19 cellular contexts compared by ENCODE assay signal in the genomic region with DNA sequence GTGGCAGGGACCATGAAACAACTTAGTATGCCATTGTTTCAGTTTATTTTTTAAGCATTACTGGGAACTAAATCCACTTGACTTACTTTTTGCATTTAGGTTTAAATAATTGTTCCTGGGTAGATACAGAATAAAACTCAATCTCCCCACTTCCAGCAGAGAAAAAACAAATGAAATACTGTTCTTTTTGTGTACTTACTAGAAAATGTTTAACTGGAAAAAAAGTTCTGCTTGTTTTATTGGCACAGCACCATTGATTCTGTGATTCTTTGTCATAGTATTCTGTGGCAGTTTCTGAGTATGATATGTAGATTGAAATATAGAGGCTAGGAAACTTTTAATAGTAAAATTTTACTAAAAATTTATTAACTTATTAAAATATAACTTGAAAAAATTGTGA. TPM values are rescaled to one million over a fixed set of nuclear protein-coding genes. Genes with fewer than 3 reads are reported as not detected.
DNase-seq lines count a peak whose midpoint lies in the region; ATAC-seq, FAIRE-seq and TF ChIP-seq lines count a peak whose summit lies in the region.
"Had no signal": no experiment of that assay in that cellular context is flagged by ENCODE, and none has a peak within 500 bp of the region (broad histone marks: within the 10 kb centered on the region; RNA-seq: fewer than 3 reads in every experiment).

No MANE protein-coding gene starts in this region.

- H3K27ac ChIP-seq in CD8-positive, alpha-beta memory T cell (ENCODE audit: low read depth, low read length), result no peak overlapping the region
- peak overlapping the region; percentile 90 for H3K27ac ChIP-seq in OCI-LY1 (ENCODE audit: low read depth, low read length, poor library complexity, severe bottlenecking)
- peak overlapping the region in 2 of 4 donors; percentile 39 to 70 for H3K27ac ChIP-seq in pancreas
- H3K27ac ChIP-seq: esophagus muscularis mucosa, neutrophil, PC-9, SJCRH30 had no signal

- no peak for ATAC-seq in effector memory CD8-positive, alpha-beta T cell (replicated peaks)
- peak; percentile 47 to 76 (median 66) for ATAC-seq in pancreas
- ATAC-seq: gastroesophageal sphincter had no signal

- H2AFZ ChIP-seq in OCI-LY1 (ENCODE audit: low read length), result no peak overlapping the region
- H2AFZ ChIP-seq: GM23338, PC-9 had no signal

- TF ChIP-seq CTCF in OCI-LY1 (IDR thresholded peaks at IDR 0.05; ENCODE audit: low read length) (no peak), pancreas (IDR thresholded peaks at IDR 0.05) (no peak)

- no peaks in the 10 kb centered on the region for H3K9me2 ChIP-seq in OCI-LY1 (ENCODE audit: low read depth, low read length)

- no peak overlapping the region for H3K9ac ChIP-seq in OCI-LY1 (ENCODE audit: low read length)

- H3K4me1 ChIP-seq in CD8-positive, alpha-beta memory T cell (ENCODE audit: insufficient read depth, low read length), result peaks cover 50% of the 10 kb centered on the region
- H3K4me1 ChIP-seq in OCI-LY1 (ENCODE audit: insufficient read depth, low read length, severe bottlenecking) (peaks cover 63% of the 10 kb centered on the region), pancreas (peaks cover 36 to 62% (median 57%) of the 10 kb centered on the region in 3 donors)

- no peak for TF ChIP-seq POLR2A in erythroblast (IDR thresholded peaks at IDR 0.05; ENCODE audit: low read length)

- H3F3A ChIP-seq in OCI-LY1 (ENCODE audit: insufficient read depth, low read length), result 0 out of 2 replicates have a peak, but pooled peaks cover 4% of the 10 kb centered on the region

- peak overlapping the region in 5 of 8 donors; percentile 51 to 75 (median 71) for H3K27ac Mint-ChIP-seq in CD8-positive, alpha-beta memory T cell
- H3K27ac Mint-ChIP-seq in effector memory CD8-positive, alpha-beta T cell, result peak overlapping the region; percentile 56 to 66
- H3K27ac Mint-ChIP-seq: GM23338, WTC11 had no signal

- 0 out of 2 replicates have a peak, but pooled peaks cover 2% of the 10 kb centered on the region for H4K20me1 ChIP-seq in OCI-LY1 (ENCODE audit: insufficient read depth, low read length)

- H3K27me3 Mint-ChIP-seq in CD8-positive, alpha-beta memory T cell, result no peaks in the 10 kb centered on the region
- no peaks in the 10 kb centered on the region for H3K27me3 Mint-ChIP-seq in effector memory CD8-positive, alpha-beta T cell

- peaks cover 0 to 48% (median 7%) of the 10 kb centered on the region in 3 donors for H3K36me3 Mint-ChIP-seq in CD8-positive, alpha-beta memory T cell
- H3K36me3 Mint-ChIP-seq in effector memory CD8-positive, alpha-beta T cell (ENCODE audit: insufficient read depth), result peaks cover 62% of the 10 kb centered on the region
- H3K36me3 Mint-ChIP-seq: WTC11 had no signal

- H3K9me3 Mint-ChIP-seq in CD8-positive, alpha-beta memory T cell, result no peaks in the 10 kb centered on the region
- H3K9me3 Mint-ChIP-seq in effector memory CD8-positive, alpha-beta T cell, result no peaks in the 10 kb centered on the region
- H3K9me3 Mint-ChIP-seq: GM23338, WTC11 had no signal

- H3K4me2 ChIP-seq in OCI-LY1 (ENCODE audit: low read length), result peak overlapping the region; percentile 46; the same call in 1 of the 2 replicates
- H3K4me2 ChIP-seq: GM23338, PC-9 had no signal

- POLR2A ChIA-PET in CD8-positive, alpha-beta memory T cell (lab: Charles Lee), result no interaction called here

- H3K27me3 ChIP-seq in CD8-positive, alpha-beta memory T cell (ENCODE audit: insufficient read depth, low read length, poor library complexity, severe bottlenecking), result no peaks in the 10 kb centered on the region
- H3K27me3 ChIP-seq in OCI-LY1 (ENCODE audit: insufficient read depth, low read length) (no peaks in the 10 kb centered on the region), pancreas (no peaks in the 10 kb centered on the region)
- H3K27me3 ChIP-seq: esophagus muscularis mucosa, gastroesophageal sphincter, neutrophil, SJCRH30 had no signal

- intact Hi-C loops in pancreas (cut with DNase I), result no loop called here

- peaks cover 93% of the 10 kb centered on the region for H3K79me2 ChIP-seq in OCI-LY1 (ENCODE audit: insufficient read depth, low read length)

- DNase-seq in CD8-positive, alpha-beta memory T cell, result no peak
- no peak for DNase-seq in effector memory CD8-positive, alpha-beta T cell
- DNase-seq in pancreas (no peak), NCI-H2171 treated with DMSO at 0.1 percent for 48 hours (lab: John Stamatoyannopoulos, UW) (no peak), GM19238 (ENCODE audit: insufficient read length, low spot score) (no peak), erythroblast (lab: John Stamatoyannopoulos, UW) (no peak)
- DNase-seq: AML-193, amniotic stem cell, left cardiac atrium, NCI-H1105, PC-9, retina had no signal

- no peak for FAIRE-seq in pancreas (lab: Jason Lieb, UNC)

- no peak overlapping the region for H3K4me3 Mint-ChIP-seq in CD8-positive, alpha-beta memory T cell
- H3K4me3 Mint-ChIP-seq in effector memory CD8-positive, alpha-beta T cell, result no peak overlapping the region
- H3K4me3 Mint-ChIP-seq: GM23338, WTC11 had no signal

- peaks cover 48 to 62% (median 57%) of the 10 kb centered on the region in 3 donors for H3K4me1 Mint-ChIP-seq in CD8-positive, alpha-beta memory T cell
- peaks cover 32 to 46% of the 10 kb centered on the region in 2 donors for H3K4me1 Mint-ChIP-seq in effector memory CD8-positive, alpha-beta T cell (ENCODE audit: low read depth in 2 of 2)
- H3K4me1 Mint-ChIP-seq: WTC11 had no signal

- H3K4me3 ChIP-seq in CD8-positive, alpha-beta memory T cell (ENCODE audit: low read length), result no peak overlapping the region
- no peak overlapping the region for H3K4me3 ChIP-seq in OCI-LY1 (ENCODE audit: low read depth, low read length, poor library complexity, severe bottlenecking)
- no peak overlapping the region for H3K4me3 ChIP-seq in pancreas
- H3K4me3 ChIP-seq: esophagus muscularis mucosa, gastroesophageal sphincter, GM23338, PC-9, SJCRH30 had no signal

- peaks cover 8% of the 10 kb centered on the region for H3K36me3 ChIP-seq in CD8-positive, alpha-beta memory T cell (ENCODE audit: insufficient read depth, low read length)
- H3K36me3 ChIP-seq in OCI-LY1 (ENCODE audit: insufficient read depth, low read length) (peaks cover 69% of the 10 kb centered on the region), pancreas (peaks cover 0 to 3% (median 0%) of the 10 kb centered on the region in 3 donors)

- H3K9me3 ChIP-seq in CD8-positive, alpha-beta memory T cell (ENCODE audit: low read length), result no peaks in the 10 kb centered on the region
- H3K9me3 ChIP-seq in OCI-LY1 (ENCODE audit: low read length) (no peaks in the 10 kb centered on the region), pancreas (no peaks in the 10 kb centered on the region)
- H3K9me3 ChIP-seq: esophagus muscularis mucosa, gastroesophageal sphincter, neutrophil, SJCRH30 had no signal

- CTCF ChIA-PET in CD8-positive, alpha-beta memory T cell (lab: Charles Lee), result interaction anchor here (1.1 kb wide), 1 partner anchor 11 kb away, joined by 3 read pairs; a partner anchor contains a TSS

RNA-seq across cellular contexts. Expression of a gene that starts 10.2 kb away (rescaled TPM):
- 100 to 1,000 TPM; 131 to 133 TPM for total RNA-seq in CD8-positive, alpha-beta memory T cell
- 19.8 TPM for polyA plus RNA-seq in CD8-positive, alpha-beta memory T cell
- total RNA-seq in pancreas, result 10 to 100 TPM; 32.9 to 57.7 (median 34.5) TPM
- polyA plus RNA-seq in pancreas, result 10 to 100 TPM; 41.5 to 49.4 TPM
